Comparison of ENCODE assay signal across 7 cellular contexts in genomic region chr1:146308152-146308551, GRCh38.
DNase-seq lines count a peak whose midpoint lies in the region; ATAC-seq, FAIRE-seq and TF ChIP-seq lines count a peak whose summit lies in the region.
"Not testable (repeated sequence)": the region's sequence is repeated elsewhere in the genome, so short reads cannot be mapped to it uniquely, and the experiment has no call there.

No MANE protein-coding gene starts in this region.

- not testable (repeated sequence) for H3K9ac ChIP-seq in endothelial cell of umbilical vein (replicated peaks; ENCODE audit: extremely low read depth, insufficient read depth, low read length); smooth muscle cell (ENCODE audit: low read depth)

- BruUV-seq in endothelial cell of umbilical vein (replicated peaks; lab: Mats Ljungman, UMichigan), result TSS peak; percentile 70

- ATAC-seq in GM23338 (peak; percentile 66), SK-N-SH treated with all-trans-retinoic acid at 6 μM for 48 hours (peak; percentile 90)
- ATAC-seq in activated T-cell treated with anti-CD3 and anti-CD28 coated beads, Interleukin-2, amount 50 U/mL, for 72 hours (replicated peaks in 1 of 2), result peak; percentile 26 to 41
- ATAC-seq in naive thymus-derived CD4-positive, alpha-beta T cell, result peak; percentile 56

- not testable (repeated sequence) for H3K27ac Mint-ChIP-seq in GM23338; activated T-cell treated with anti-CD3 and anti-CD28 coated beads, Interleukin-2, amount 50 U/mL, for 72 hours; immature natural killer cell; naive thymus-derived CD4-positive, alpha-beta T cell

- not testable (repeated sequence) for H3K9me2 ChIP-seq in GM23338 (ENCODE audit: insufficient read depth)

- H3K27me3 Mint-ChIP-seq in GM23338 (ENCODE audit: insufficient read depth, low read depth, poor library complexity); activated T-cell treated with anti-CD3 and anti-CD28 coated beads, Interleukin-2, amount 50 U/mL, for 72 hours (ENCODE audit: low read depth); immature natural killer cell (ENCODE audit: low read depth in 3 of 3); naive thymus-derived CD4-positive, alpha-beta T cell: not testable (repeated sequence)

- not testable (repeated sequence) for H3K9me3 ChIP-seq in endothelial cell of umbilical vein (replicated peaks; ENCODE audit: control insufficient read depth, insufficient read depth, low read length); naive thymus-derived CD4-positive, alpha-beta T cell (ENCODE audit: control insufficient read depth in 2 of 3, low read length in 3 of 3); smooth muscle cell (replicated peaks; ENCODE audit: low read depth)

- not testable (repeated sequence) for H3K4me1 ChIP-seq in GM23338 (ENCODE audit: insufficient read depth); endothelial cell of umbilical vein (ENCODE audit: control insufficient read depth, extremely low read depth, insufficient read depth, low read length); naive thymus-derived CD4-positive, alpha-beta T cell (ENCODE audit: control insufficient read depth in 2 of 2, insufficient read depth in 2 of 2, low read length in 2 of 2); smooth muscle cell (ENCODE audit: low read depth)

- not testable (repeated sequence) for TF ChIP-seq POLR2A in endothelial cell of umbilical vein (IDR thresholded peaks at IDR 0.05; ENCODE audit: low read depth, low read length)

- POLR2A ChIA-PET in endothelial cell of umbilical vein (lab: Charles Lee); naive thymus-derived CD4-positive, alpha-beta T cell (lab: Charles Lee): not testable (repeated sequence)

- not testable (repeated sequence) for H4K20me1 ChIP-seq in GM23338 (replicated peaks; ENCODE audit: insufficient read depth); endothelial cell of umbilical vein (replicated peaks; ENCODE audit: control insufficient read depth, extremely low read depth, insufficient read depth, low read length); smooth muscle cell (ENCODE audit: low read depth)

- dilution Hi-C loops in endothelial cell of umbilical vein (cut with MboI; ENCODE audit: extremely low pct_ligation_motif_present, low sequenced_read_pairs), result not testable (repeated sequence)

- H3K27ac ChIP-seq in GM23338 (ENCODE audit: low read depth); naive thymus-derived CD4-positive, alpha-beta T cell (ENCODE audit: low read depth, low read length): not testable (repeated sequence)
- H3K27ac ChIP-seq in endothelial cell of umbilical vein (ENCODE audit: insufficient read depth, low read depth, low read length) (peak overlapping the region; percentile 48), smooth muscle cell (ENCODE audit: low read depth) (peak overlapping the region; percentile 45)

- H3K4me2 ChIP-seq in GM23338; endothelial cell of umbilical vein (ENCODE audit: insufficient read depth, low read length); smooth muscle cell: not testable (repeated sequence)

- not testable (repeated sequence) for H3K27me3 ChIP-seq in GM23338 (ENCODE audit: insufficient read depth); endothelial cell of umbilical vein (ENCODE audit: control insufficient read depth in 2 of 2, insufficient read depth in 2 of 2, low read length in 2 of 2); naive thymus-derived CD4-positive, alpha-beta T cell (ENCODE audit: control insufficient read depth in 2 of 2, insufficient read depth in 2 of 2, low read length in 2 of 2); smooth muscle cell (ENCODE audit: low read depth)

- H3K9me3 Mint-ChIP-seq in GM23338; activated T-cell treated with anti-CD3 and anti-CD28 coated beads, Interleukin-2, amount 50 U/mL, for 72 hours; immature natural killer cell; naive thymus-derived CD4-positive, alpha-beta T cell: not testable (repeated sequence)

- FAIRE-seq in endothelial cell of umbilical vein (lab: Jason Lieb, UNC), result not testable (repeated sequence)

- H3F3A ChIP-seq in GM23338 (replicated peaks; ENCODE audit: low read depth); smooth muscle cell (ENCODE audit: low read depth): not testable (repeated sequence)

- intact Hi-C loops in endothelial cell of umbilical vein (cut with micrococcal nuclease); naive thymus-derived CD4-positive, alpha-beta T cell (cut with micrococcal nuclease): not testable (repeated sequence)

- not testable (repeated sequence) for H2AFZ ChIP-seq in GM23338; endothelial cell of umbilical vein (ENCODE audit: low read depth, low read length); smooth muscle cell (ENCODE audit: low read depth)

- not testable (repeated sequence) for H3K4me1 Mint-ChIP-seq in GM23338; activated T-cell treated with anti-CD3 and anti-CD28 coated beads, Interleukin-2, amount 50 U/mL, for 72 hours (ENCODE audit: low read depth); immature natural killer cell; naive thymus-derived CD4-positive, alpha-beta T cell

- not testable (repeated sequence) for H3K9me1 ChIP-seq in endothelial cell of umbilical vein (replicated peaks; ENCODE audit: control insufficient read depth, extremely low read depth, insufficient read depth, low read length)

- H3K79me2 ChIP-seq in GM23338 (replicated peaks; ENCODE audit: insufficient read depth); endothelial cell of umbilical vein (ENCODE audit: control insufficient read depth, insufficient read depth, low read length); smooth muscle cell (ENCODE audit: low read depth): not testable (repeated sequence)

- H3K4me3 ChIP-seq in GM23338; endothelial cell of umbilical vein (replicated peaks in 1 of 3; ENCODE audit: insufficient read depth in 1 of 3, low read depth in 1 of 3, low read length in 3 of 3); naive thymus-derived CD4-positive, alpha-beta T cell (ENCODE audit: low read length); smooth muscle cell: not testable (repeated sequence)

- H3K36me3 ChIP-seq in GM23338 (ENCODE audit: insufficient read depth); endothelial cell of umbilical vein (ENCODE audit: control insufficient read depth in 2 of 2, extremely low read depth in 1 of 2, insufficient read depth in 2 of 2, low read length in 2 of 2); naive thymus-derived CD4-positive, alpha-beta T cell (ENCODE audit: control insufficient read depth in 2 of 3, insufficient read depth in 3 of 3, low read length in 3 of 3); smooth muscle cell (ENCODE audit: low read depth): not testable (repeated sequence)

- DNase-seq in GM23338 (ENCODE audit: low spot score); endothelial cell of umbilical vein (ENCODE audit: low read depth, low spot score); naive thymus-derived CD4-positive, alpha-beta T cell; smooth muscle cell (lab: John Stamatoyannopoulos, UW; ENCODE audit: unreplicated experiment): not testable (repeated sequence)
- DNase-seq in activated T-cell treated with anti-CD3 and anti-CD28 coated beads, Interleukin-2, amount 50 U/mL, for 72 hours, result peak in 1 of 2 donors; percentile 8
- peak in 2 of 3 donors; percentile 2 to 3 for DNase-seq in immature natural killer cell

- H3K4me3 Mint-ChIP-seq in GM23338; activated T-cell treated with anti-CD3 and anti-CD28 coated beads, Interleukin-2, amount 50 U/mL, for 72 hours; immature natural killer cell; naive thymus-derived CD4-positive, alpha-beta T cell: not testable (repeated sequence)

- TF ChIP-seq CTCF in GM23338 (conservative IDR thresholded peaks at IDR 0.05; ENCODE audit: low read depth in 2 of 2); endothelial cell of umbilical vein (IDR thresholded peaks at IDR 0.05; ENCODE audit: extremely low read depth in 1 of 2, insufficient read depth in 1 of 2, low read depth in 1 of 2, low read length in 2 of 2); smooth muscle cell (IDR thresholded peaks at IDR 0.05; ENCODE audit: borderline replicate concordance, insufficient read depth, poor library complexity, severe bottlenecking): not testable (repeated sequence)

- WGBS in smooth muscle cell (ENCODE audit: low lambda C conversion rate), result 36% methylated on average over 3 of the region's 5 CpGs

- CTCF ChIA-PET in endothelial cell of umbilical vein (lab: Charles Lee); naive thymus-derived CD4-positive, alpha-beta T cell (lab: Charles Lee): not testable (repeated sequence)

- not testable (repeated sequence) for H3K36me3 Mint-ChIP-seq in GM23338 (ENCODE audit: low read depth); activated T-cell treated with anti-CD3 and anti-CD28 coated beads, Interleukin-2, amount 50 U/mL, for 72 hours (ENCODE audit: insufficient read depth in 2 of 2); immature natural killer cell; naive thymus-derived CD4-positive, alpha-beta T cell

Comparison
In these comparisons a context has a peak if more than half of its experiments do, and no peak if none do; other contexts are left out.
1. ATAC-seq: peak in every context shown above with its lines; median percentile 90 in SK-N-SH treated with all-trans-retinoic acid at 6 μM for 48 hours; 66 in GM23338; 56 in naive thymus-derived CD4-positive, alpha-beta T cell; 34 in activated T-cell treated with anti-CD3 and anti-CD28 coated beads, Interleukin-2, amount 50 U/mL, for 72 hours.